Comparison of ENCODE assay signal across 1 cellular context in the genomic region with DNA sequence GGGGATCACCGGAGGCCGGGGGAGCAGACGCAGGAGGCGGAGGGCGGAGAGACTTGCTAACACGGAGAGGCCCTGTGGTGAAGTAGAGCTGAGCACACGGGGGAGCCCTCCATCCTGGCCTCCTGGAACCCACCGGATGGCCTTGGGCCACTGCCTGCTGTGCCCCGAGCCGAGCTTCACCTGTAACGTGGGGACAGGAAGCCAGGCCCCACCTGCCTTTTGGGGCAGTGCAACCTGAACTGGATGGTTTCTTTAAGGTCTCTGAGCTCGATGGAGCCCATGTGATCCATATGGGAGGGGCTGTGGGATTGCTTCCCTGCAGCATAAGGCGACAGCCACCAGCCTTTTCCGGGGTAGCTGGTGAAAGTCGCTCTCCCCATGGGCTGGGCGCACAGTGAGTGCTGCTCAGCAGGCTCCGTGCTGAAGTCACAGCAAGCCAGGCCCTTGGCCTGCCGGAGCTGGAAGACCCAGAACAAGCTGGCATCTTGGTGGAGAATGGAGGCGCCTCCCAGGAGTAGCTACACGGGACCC.
TF ChIP-seq lines count a peak whose summit lies in the region.

No MANE protein-coding gene starts in this region.

TF ChIP-seq in H1, 55 proteins besides CTCF, POLR2A, EP300 and RAD21:
- TF ChIP-seq EZH2 (IDR thresholded peaks at IDR 0.05; ENCODE audit: low read depth, low read length, severe bottlenecking) (no peak), TBP (IDR thresholded peaks at IDR 0.05; ENCODE audit: low read depth, low read length) (no peak), TAF7 (optimal IDR thresholded peaks at IDR 0.05; ENCODE audit: borderline replicate concordance, low read depth, low read length) (no peak), TEAD4 (IDR thresholded peaks at IDR 0.05; ENCODE audit: low read depth, low read length) (no peak), NRF1 (IDR thresholded peaks at IDR 0.05; ENCODE audit: low read depth, low read length) (no peak)
